In the genomic region with DNA sequence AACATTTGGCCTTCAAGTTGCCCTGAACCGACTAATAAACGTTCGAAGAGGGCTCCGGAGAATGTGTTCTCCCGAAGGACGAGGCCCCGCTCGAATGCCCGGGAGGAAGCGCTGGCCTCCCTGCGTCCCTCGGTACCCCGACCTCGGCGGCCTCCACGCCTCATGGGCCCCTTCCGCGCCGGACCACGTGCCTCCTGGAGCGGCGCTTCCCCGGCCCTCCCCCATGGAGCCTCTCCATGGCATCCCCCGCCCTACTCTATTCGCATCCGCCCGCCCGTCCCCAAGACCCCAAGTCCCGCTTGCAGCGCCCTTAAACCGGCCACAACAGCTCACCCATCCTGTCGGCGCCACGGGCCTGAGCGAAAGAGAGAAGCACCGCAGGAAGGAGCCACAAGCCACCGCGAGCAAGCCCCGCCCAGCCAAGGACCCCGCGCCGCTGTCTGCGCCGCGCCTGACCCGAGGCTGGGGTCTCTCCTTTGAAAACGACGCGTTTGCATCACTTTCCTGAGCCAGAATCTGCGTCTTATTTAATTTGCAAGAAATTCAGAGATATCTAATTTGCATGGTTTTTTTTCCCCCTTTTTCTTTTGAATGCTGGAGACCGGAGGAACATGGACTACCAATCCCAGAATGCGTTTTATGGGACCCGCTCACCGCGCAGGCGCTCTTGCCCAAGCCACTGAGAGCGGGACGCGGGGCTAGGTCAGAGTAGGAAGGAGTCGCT, we compare ENCODE assay signal across 8 cellular contexts. TPM values are rescaled to one million over a fixed set of nuclear protein-coding genes. Genes with fewer than 3 reads are reported as not detected.
A peak's percentile ranks its signal among the peaks of the same experiment; 100 is the strongest.
DNase-seq lines count a peak whose midpoint lies in the region; ATAC-seq and TF ChIP-seq lines count a peak whose summit lies in the region.

RPS23 (minus strand) TSS at position 368 of the 724 bp plus-strand sequence; CDS start at position 337, 31 bp downstream.

- peak within 1 kb of the TSS; percentile 91 for H3K4me3 ChIP-seq in choroid plexus epithelial cell (ENCODE audit: low read depth, low read length)

- DNase-seq in AG20443 (ENCODE audit: low spot score) (peak; percentile 96), NCI-H460 (ENCODE audit: extremely low read depth, low read depth) (peak; percentile 91), choroid plexus epithelial cell (ENCODE audit: low read depth) (peak; percentile 94), kidney tubule cell (ENCODE audit: low spot score) (peak; percentile 92)
- peak; percentile 73 to 79 for DNase-seq in activated CD4-positive, alpha-beta T cell treated with anti-CD3 and anti-CD28 coated beads for 24 hours (ENCODE audit: low read depth in 2 of 2)
- DNase-seq in stimulated activated CD4-positive, alpha-beta T cell treated with anti-CD3 and anti-CD28 coated beads, Interleukin-1b, Interleukin-23, amount 100 ng/mL, for 24 hours (ENCODE audit: low read depth in 4 of 4, low spot score in 1 of 4): peak; percentile 71 to 79 (median 77)

- no peak for TF ChIP-seq CTCF in choroid plexus epithelial cell (conservative IDR thresholded peaks at IDR 0.05; ENCODE audit: low read depth, low read length)

- ATAC-seq in GM19043 (IDR thresholded peaks at IDR 0.05; ENCODE audit: low read depth, unreplicated experiment) (peak; percentile 86), HG03378 (IDR thresholded peaks at IDR 0.05; ENCODE audit: unreplicated experiment) (peak; percentile 91)

RNA-seq across cellular contexts. Expression of gene RPS23, which starts in this region (rescaled TPM):
- total RNA-seq in NCI-H460 (2014; rRNA removed; shearing (Covaris generic)): 11,275 and 11,871 TPM in 2 replicates
- 2,015 and 3,324 TPM in 2 replicates for polyA plus RNA-seq in NCI-H460 (2014; cell fraction: nucleus; rRNA removed)

Comparison
In these comparisons a context has a peak if more than half of its experiments do, and no peak if none do; other contexts are left out.
1. Peak in every context shown above with its lines: DNase-seq, ATAC-seq and H3K4me3 ChIP-seq.